In the genomic region with DNA sequence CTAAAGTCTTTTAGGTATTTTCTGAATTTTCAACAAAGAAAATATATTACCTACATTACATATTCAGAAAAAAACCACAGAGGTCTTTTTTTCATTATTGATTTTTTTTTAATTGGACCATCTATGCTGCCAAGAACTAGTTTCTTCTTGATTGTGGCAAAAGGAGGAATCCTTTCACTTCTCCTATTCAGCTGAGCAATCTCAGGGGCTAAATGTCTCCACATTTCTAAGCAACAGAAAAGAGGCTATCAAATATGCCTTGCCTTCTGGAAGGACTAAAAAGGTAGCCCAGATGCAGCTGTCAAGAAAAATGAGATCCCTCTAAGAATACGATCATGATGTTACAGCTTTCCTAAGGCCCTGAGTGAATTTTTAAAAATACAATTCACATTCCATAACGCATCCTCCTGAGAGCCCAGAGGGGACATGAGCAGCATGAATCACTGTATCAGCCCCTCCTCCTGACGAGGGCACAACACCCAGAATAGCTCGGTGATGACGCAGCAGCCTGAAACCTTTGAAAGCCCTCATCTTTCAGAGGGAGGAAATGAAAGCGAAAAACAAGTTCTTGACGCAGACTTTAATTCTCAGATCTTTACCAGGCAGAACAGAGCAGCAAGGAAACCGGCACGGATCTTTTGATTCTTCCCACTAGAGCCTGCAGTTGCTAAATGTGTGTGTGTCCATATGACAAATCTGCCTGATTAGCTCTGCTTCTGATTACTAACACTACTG, we compare ENCODE assay signal across 1 cellular context.
TF ChIP-seq lines count a peak whose summit lies in the region.

No MANE protein-coding gene starts in this region.

TF ChIP-seq in GM12878, 131 proteins besides CTCF, POLR2A, EP300 and RAD21 (continued from another document and continues in another):
- TF ChIP-seq, protein P1, sequence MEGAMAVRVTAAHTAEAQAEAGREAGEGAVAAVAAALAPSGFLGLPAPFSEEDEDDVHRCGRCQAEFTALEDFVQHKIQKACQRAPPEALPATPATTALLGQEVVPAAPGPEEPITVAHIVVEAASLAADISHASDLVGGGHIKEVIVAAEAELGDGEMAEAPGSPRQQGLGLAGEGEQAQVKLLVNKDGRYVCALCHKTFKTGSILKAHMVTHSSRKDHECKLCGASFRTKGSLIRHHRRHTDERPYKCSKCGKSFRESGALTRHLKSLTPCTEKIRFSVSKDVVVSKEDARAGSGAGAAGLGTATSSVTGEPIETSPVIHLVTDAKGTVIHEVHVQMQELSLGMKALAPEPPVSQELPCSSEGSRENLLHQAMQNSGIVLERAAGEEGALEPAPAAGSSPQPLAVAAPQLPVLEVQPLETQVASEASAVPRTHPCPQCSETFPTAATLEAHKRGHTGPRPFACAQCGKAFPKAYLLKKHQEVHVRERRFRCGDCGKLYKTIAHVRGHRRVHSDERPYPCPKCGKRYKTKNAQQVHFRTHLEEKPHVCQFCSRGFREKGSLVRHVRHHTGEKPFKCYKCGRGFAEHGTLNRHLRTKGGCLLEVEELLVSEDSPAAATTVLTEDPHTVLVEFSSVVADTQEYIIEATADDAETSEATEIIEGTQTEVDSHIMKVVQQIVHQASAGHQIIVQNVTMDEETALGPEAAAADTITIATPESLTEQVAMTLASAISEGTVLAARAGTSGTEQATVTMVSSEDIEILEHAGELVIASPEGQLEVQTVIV (IDR thresholded peaks at IDR 0.05; ENCODE audit: borderline replicate concordance, partially characterized antibody) = no peak
- peak; percentile 80; the same call in 1 of the 2 replicates for TF ChIP-seq ZNF24 (IDR thresholded peaks at IDR 0.05)
- TF ChIP-seq HDAC6 (IDR thresholded peaks at IDR 0.05; ENCODE audit: unreplicated experiment) = no peak
- peak in 1 of 2 experiments; percentile 92; a peak in 2 of 4 replicates for TF ChIP-seq ETV6 (conservative IDR thresholded peaks at IDR 0.05 in 1 of 2, IDR thresholded peaks at IDR 0.05 in 1 of 2; ENCODE audit: borderline replicate concordance in 1 of 2, low read depth in 1 of 2)
- TF ChIP-seq BRCA1 (IDR thresholded peaks at IDR 0.05; ENCODE audit: low read depth, low read length) = no peak
- TF ChIP-seq, protein P2, sequence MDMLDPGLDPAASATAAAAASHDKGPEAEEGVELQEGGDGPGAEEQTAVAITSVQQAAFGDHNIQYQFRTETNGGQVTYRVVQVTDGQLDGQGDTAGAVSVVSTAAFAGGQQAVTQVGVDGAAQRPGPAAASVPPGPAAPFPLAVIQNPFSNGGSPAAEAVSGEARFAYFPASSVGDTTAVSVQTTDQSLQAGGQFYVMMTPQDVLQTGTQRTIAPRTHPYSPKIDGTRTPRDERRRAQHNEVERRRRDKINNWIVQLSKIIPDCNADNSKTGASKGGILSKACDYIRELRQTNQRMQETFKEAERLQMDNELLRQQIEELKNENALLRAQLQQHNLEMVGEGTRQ (IDR thresholded peaks at IDR 0.05; ENCODE audit: borderline replicate concordance, low read depth, low read length) = no peak
- TF ChIP-seq, protein P3, sequence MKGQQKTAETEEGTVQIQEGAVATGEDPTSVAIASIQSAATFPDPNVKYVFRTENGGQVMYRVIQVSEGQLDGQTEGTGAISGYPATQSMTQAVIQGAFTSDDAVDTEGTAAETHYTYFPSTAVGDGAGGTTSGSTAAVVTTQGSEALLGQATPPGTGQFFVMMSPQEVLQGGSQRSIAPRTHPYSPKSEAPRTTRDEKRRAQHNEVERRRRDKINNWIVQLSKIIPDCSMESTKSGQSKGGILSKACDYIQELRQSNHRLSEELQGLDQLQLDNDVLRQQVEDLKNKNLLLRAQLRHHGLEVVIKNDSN (IDR thresholded peaks at IDR 0.05; ENCODE audit: borderline replicate concordance, extremely low read length, insufficient read depth, low read depth, low read length) = no peak
- TF ChIP-seq, protein P4, sequence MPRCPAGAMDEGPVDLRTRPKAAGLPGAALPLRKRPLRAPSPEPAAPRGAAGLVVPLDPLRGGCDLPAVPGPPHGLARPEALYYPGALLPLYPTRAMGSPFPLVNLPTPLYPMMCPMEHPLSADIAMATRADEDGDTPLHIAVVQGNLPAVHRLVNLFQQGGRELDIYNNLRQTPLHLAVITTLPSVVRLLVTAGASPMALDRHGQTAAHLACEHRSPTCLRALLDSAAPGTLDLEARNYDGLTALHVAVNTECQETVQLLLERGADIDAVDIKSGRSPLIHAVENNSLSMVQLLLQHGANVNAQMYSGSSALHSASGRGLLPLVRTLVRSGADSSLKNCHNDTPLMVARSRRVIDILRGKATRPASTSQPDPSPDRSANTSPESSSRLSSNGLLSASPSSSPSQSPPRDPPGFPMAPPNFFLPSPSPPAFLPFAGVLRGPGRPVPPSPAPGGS (IDR thresholded peaks at IDR 0.05; ENCODE audit: borderline replicate concordance, insufficient read depth, low read depth, low read length, poor library complexity, severe bottlenecking) = peak; percentile 30
- TF ChIP-seq CBX5 (IDR thresholded peaks at IDR 0.05; ENCODE audit: low read depth) = 0 out of 2 replicates have a peak, but pooled peaks have one; percentile 58
- no peak for TF ChIP-seq KAT2A (conservative IDR thresholded peaks at IDR 0.05; ENCODE audit: control insufficient read depth, low read depth, low read length)
- TF ChIP-seq, protein P5, sequence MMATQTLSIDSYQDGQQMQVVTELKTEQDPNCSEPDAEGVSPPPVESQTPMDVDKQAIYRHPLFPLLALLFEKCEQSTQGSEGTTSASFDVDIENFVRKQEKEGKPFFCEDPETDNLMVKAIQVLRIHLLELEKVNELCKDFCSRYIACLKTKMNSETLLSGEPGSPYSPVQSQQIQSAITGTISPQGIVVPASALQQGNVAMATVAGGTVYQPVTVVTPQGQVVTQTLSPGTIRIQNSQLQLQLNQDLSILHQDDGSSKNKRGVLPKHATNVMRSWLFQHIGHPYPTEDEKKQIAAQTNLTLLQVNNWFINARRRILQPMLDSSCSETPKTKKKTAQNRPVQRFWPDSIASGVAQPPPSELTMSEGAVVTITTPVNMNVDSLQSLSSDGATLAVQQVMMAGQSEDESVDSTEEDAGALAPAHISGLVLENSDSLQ (IDR thresholded peaks at IDR 0.05) = 0 out of 2 replicates have a peak, but pooled peaks have one; percentile 30
- no peak for TF ChIP-seq LARP7 (IDR thresholded peaks at IDR 0.05)
- TF ChIP-seq, protein P6, sequence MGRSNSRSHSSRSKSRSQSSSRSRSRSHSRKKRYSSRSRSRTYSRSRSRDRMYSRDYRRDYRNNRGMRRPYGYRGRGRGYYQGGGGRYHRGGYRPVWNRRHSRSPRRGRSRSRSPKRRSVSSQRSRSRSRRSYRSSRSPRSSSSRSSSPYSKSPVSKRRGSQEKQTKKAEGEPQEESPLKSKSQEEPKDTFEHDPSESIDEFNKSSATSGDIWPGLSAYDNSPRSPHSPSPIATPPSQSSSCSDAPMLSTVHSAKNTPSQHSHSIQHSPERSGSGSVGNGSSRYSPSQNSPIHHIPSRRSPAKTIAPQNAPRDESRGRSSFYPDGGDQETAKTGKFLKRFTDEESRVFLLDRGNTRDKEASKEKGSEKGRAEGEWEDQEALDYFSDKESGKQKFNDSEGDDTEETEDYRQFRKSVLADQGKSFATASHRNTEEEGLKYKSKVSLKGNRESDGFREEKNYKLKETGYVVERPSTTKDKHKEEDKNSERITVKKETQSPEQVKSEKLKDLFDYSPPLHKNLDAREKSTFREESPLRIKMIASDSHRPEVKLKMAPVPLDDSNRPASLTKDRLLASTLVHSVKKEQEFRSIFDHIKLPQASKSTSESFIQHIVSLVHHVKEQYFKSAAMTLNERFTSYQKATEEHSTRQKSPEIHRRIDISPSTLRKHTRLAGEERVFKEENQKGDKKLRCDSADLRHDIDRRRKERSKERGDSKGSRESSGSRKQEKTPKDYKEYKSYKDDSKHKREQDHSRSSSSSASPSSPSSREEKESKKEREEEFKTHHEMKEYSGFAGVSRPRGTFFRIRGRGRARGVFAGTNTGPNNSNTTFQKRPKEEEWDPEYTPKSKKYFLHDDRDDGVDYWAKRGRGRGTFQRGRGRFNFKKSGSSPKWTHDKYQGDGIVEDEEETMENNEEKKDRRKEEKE (IDR thresholded peaks at IDR 0.05) = no peak
- peak; percentile 77 for TF ChIP-seq JUNB (IDR thresholded peaks at IDR 0.05)
- TF ChIP-seq CHD1 (IDR thresholded peaks at IDR 0.05; ENCODE audit: low read depth, low read length) = no peak
- TF ChIP-seq CREB1 (IDR thresholded peaks at IDR 0.05; ENCODE audit: low read depth) = peak; percentile 95
- no peak for TF ChIP-seq CHD4 (IDR thresholded peaks at IDR 0.05)
- TF ChIP-seq MEF2A (IDR thresholded peaks at IDR 0.05; ENCODE audit: insufficient read depth, low read depth, low read length) = peak; percentile 98
- TF ChIP-seq, protein P7, sequence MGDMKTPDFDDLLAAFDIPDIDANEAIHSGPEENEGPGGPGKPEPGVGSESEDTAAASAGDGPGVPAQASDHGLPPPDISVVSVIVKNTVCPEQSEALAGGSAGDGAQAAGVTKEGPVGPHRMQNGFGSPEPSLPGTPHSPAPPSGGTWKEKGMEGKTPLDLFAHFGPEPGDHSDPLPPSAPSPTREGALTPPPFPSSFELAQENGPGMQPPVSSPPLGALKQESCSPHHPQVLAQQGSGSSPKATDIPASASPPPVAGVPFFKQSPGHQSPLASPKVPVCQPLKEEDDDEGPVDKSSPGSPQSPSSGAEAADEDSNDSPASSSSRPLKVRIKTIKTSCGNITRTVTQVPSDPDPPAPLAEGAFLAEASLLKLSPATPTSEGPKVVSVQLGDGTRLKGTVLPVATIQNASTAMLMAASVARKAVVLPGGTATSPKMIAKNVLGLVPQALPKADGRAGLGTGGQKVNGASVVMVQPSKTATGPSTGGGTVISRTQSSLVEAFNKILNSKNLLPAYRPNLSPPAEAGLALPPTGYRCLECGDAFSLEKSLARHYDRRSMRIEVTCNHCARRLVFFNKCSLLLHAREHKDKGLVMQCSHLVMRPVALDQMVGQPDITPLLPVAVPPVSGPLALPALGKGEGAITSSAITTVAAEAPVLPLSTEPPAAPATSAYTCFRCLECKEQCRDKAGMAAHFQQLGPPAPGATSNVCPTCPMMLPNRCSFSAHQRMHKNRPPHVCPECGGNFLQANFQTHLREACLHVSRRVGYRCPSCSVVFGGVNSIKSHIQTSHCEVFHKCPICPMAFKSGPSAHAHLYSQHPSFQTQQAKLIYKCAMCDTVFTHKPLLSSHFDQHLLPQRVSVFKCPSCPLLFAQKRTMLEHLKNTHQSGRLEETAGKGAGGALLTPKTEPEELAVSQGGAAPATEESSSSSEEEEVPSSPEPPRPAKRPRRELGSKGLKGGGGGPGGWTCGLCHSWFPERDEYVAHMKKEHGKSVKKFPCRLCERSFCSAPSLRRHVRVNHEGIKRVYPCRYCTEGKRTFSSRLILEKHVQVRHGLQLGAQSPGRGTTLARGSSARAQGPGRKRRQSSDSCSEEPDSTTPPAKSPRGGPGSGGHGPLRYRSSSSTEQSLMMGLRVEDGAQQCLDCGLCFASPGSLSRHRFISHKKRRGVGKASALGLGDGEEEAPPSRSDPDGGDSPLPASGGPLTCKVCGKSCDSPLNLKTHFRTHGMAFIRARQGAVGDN (IDR thresholded peaks at IDR 0.05) = no peak
- peak; percentile 93 for TF ChIP-seq CHD2 (IDR thresholded peaks at IDR 0.05; ENCODE audit: borderline replicate concordance, low read depth, low read length)
- TF ChIP-seq ZZZ3 (IDR thresholded peaks at IDR 0.05; ENCODE audit: control insufficient read depth, insufficient read length, low read depth) = no peak
- TF ChIP-seq TCF12 (IDR thresholded peaks at IDR 0.05; ENCODE audit: low read depth, low read length) = peak; percentile 69; the same call in 1 of the 2 replicates
- no peak for TF ChIP-seq FOXK2 (IDR thresholded peaks at IDR 0.05)
- TF ChIP-seq BCL11A (IDR thresholded peaks at IDR 0.05; ENCODE audit: low read depth, low read length) = peak; percentile 97
- no peak for TF ChIP-seq CEBPB (IDR thresholded peaks at IDR 0.05; ENCODE audit: borderline replicate concordance in 1 of 2, low read depth in 2 of 2, low read length in 2 of 2)
- no peak for TF ChIP-seq SMAD5 (IDR thresholded peaks at IDR 0.05; ENCODE audit: low read depth)
- TF ChIP-seq BMI1 (IDR thresholded peaks at IDR 0.05; ENCODE audit: borderline replicate concordance) = peak; percentile 82
- peak; percentile 34; the same call in 1 of the 2 replicates for TF ChIP-seq RAD51 (IDR thresholded peaks at IDR 0.05)
- TF ChIP-seq MTA2 (IDR thresholded peaks at IDR 0.05; ENCODE audit: low read depth) = peak; percentile 97
- TF ChIP-seq ZNF622 (IDR thresholded peaks at IDR 0.05) = no peak
- TF ChIP-seq, protein P8, sequence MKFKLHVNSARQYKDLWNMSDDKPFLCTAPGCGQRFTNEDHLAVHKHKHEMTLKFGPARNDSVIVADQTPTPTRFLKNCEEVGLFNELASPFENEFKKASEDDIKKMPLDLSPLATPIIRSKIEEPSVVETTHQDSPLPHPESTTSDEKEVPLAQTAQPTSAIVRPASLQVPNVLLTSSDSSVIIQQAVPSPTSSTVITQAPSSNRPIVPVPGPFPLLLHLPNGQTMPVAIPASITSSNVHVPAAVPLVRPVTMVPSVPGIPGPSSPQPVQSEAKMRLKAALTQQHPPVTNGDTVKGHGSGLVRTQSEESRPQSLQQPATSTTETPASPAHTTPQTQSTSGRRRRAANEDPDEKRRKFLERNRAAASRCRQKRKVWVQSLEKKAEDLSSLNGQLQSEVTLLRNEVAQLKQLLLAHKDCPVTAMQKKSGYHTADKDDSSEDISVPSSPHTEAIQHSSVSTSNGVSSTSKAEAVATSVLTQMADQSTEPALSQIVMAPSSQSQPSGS (IDR thresholded peaks at IDR 0.05; ENCODE audit: low read length) = peak; percentile 98
- 0 out of 2 replicates have a peak, but pooled peaks have one; percentile 70 for TF ChIP-seq ASH2L (IDR thresholded peaks at IDR 0.05; ENCODE audit: borderline replicate concordance, low read depth)
- TF ChIP-seq BACH1 (IDR thresholded peaks at IDR 0.05; ENCODE audit: borderline replicate concordance) = peak; percentile 90; the same call in 1 of the 2 replicates
- TF ChIP-seq YY1 (IDR thresholded peaks at IDR 0.05; ENCODE audit: low read depth, low read length) = peak; percentile 55; the same call in 1 of the 2 replicates
- TF ChIP-seq, protein P9, sequence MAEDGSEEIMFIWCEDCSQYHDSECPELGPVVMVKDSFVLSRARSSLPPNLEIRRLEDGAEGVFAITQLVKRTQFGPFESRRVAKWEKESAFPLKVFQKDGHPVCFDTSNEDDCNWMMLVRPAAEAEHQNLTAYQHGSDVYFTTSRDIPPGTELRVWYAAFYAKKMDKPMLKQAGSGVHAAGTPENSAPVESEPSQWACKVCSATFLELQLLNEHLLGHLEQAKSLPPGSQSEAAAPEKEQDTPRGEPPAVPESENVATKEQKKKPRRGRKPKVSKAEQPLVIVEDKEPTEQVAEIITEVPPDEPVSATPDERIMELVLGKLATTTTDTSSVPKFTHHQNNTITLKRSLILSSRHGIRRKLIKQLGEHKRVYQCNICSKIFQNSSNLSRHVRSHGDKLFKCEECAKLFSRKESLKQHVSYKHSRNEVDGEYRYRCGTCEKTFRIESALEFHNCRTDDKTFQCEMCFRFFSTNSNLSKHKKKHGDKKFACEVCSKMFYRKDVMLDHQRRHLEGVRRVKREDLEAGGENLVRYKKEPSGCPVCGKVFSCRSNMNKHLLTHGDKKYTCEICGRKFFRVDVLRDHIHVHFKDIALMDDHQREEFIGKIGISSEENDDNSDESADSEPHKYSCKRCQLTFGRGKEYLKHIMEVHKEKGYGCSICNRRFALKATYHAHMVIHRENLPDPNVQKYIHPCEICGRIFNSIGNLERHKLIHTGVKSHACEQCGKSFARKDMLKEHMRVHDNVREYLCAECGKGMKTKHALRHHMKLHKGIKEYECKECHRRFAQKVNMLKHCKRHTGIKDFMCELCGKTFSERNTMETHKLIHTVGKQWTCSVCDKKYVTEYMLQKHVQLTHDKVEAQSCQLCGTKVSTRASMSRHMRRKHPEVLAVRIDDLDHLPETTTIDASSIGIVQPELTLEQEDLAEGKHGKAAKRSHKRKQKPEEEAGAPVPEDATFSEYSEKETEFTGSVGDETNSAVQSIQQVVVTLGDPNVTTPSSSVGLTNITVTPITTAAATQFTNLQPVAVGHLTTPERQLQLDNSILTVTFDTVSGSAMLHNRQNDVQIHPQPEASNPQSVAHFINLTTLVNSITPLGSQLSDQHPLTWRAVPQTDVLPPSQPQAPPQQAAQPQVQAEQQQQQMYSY (CRISPR knock-in tag; IDR thresholded peaks at IDR 0.05) = no peak
- no peak for TF ChIP-seq SMC3 (IDR thresholded peaks at IDR 0.05; ENCODE audit: borderline replicate concordance, low read length)
- TF ChIP-seq SMARCA5 (IDR thresholded peaks at IDR 0.05) = no peak
- no peak for TF ChIP-seq KDM1A (IDR thresholded peaks at IDR 0.05; ENCODE audit: borderline replicate concordance)
